Comparison of ENCODE assay signal across 15 cellular contexts in the genomic region with DNA sequence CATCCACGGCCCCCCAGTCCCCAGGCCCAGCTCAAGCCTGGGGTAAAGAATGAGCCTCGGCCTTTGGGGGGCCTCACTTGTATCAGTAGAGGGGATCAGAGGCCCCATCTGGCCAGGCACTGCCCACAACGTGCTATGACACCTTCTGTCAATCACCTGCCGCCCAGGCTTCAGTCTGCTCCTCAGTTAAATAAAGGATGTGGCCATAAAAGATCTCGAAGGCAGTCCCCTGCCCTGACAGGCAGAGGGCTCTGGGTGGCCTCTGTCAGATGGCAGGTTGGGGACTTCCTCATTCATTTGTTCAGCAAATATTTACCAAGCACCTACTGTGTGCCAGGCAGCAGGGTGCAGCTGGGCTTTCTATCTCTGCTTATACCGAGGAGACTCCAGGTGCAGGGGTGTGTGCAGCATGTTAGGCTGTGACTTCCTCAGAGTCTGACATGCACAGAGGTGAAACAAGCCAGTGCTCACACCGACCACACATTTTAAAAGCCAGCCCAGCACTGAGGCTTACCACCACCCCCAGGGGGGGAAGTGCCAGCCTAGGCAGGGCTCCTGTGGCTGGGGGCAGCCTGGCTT.
"Had no signal": no experiment of that assay in that cellular context is flagged by ENCODE, and none has a peak within 500 bp of the region (broad histone marks: within the 10 kb centered on the region; RNA-seq: fewer than 3 reads in every experiment).

No MANE protein-coding gene starts in this region.

- H3K36me3 ChIP-seq: brain microvascular endothelial cell, ovary, tibial nerve had no signal

- DNase-seq: activated naive CD4-positive, alpha-beta T cell; activated naive CD8-positive, alpha-beta T cell treated with anti-CD3 and anti-CD28 coated beads, Interleukin-2, amount 10 ng/mL, durations not matched to agents 7 days and 5 days; brain microvascular endothelial cell; cerebellar nuclear complex; effector memory CD8-positive, alpha-beta T cell; foreskin melanocyte; head of caudate nucleus; nephron progenitor cell; ovary; stimulated activated CD4-positive, alpha-beta T cell treated with anti-CD3 and anti-CD28 coated beads, Interleukin-2, amount 100 ng/mL, for 24 hours; stimulated activated naive B cell treated with anti-CD40 and anti-IgM and Interleukin-4, amounts not matched to agents 10 μg/mL and 1 μg/mL and 100 μg/mL, for 72 hours; SW 1271 had no signal

- H3K27ac ChIP-seq: brain microvascular endothelial cell, epithelial cell of prostate, ovary, tibial nerve had no signal

- H3K9me3 ChIP-seq: ovary, tibial nerve had no signal

- H3K27me3 ChIP-seq: brain microvascular endothelial cell, ovary, tibial nerve had no signal

- H3K4me3 ChIP-seq: ovary, tibial nerve had no signal

- ATAC-seq: activated CD4-positive, CD25-positive, alpha-beta regulatory T cell treated with anti-CD3 and anti-CD28 coated beads, Interleukin-2, amount 50 U/mL, for 24 hours; effector memory CD8-positive, alpha-beta T cell had no signal

- H3K4me1 ChIP-seq: tibial nerve had no signal
